In the genomic region with DNA sequence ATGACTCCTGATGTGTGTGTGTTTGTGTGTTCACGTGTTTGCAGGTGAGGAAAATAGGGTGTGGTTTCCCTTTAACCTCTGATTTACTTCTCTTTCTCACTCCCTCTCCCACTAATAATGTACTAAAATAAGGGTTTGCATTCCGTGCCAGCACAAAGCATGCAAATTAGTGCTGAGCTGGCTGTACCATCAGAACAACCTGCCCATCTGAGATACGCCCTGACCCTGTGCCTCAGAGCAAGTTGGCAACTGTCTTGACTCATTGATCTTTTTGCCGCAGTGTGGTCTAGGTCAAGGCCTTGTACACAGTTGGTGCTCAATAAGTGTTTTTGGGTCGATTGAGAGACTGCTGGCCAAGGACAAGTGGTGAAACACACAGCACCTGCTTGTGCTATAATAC, we compare ENCODE assay signal across 13 cellular contexts.
DNase-seq lines count a peak whose midpoint lies in the region; TF ChIP-seq lines count a peak whose summit lies in the region.
"Had no signal": no experiment of that assay in that cellular context is flagged by ENCODE, and none has a peak within 500 bp of the region (broad histone marks: within the 10 kb centered on the region; RNA-seq: fewer than 3 reads in every experiment).

No MANE protein-coding gene starts in this region.

- intact Hi-C loops in colonic mucosa (cut with DNase I): no loop called here

- H3K27me3 ChIP-seq in colonic mucosa: no peaks in the 10 kb centered on the region
- H3K27me3 ChIP-seq: BLaER1 had no signal

- H3K9me3 ChIP-seq in colonic mucosa: no peaks in the 10 kb centered on the region
- H3K9me3 ChIP-seq: BLaER1 had no signal

- peak; percentile 6 for DNase-seq in NCI-H526 treated with DMSO at 0.1 percent for 48 hours (lab: John Stamatoyannopoulos, UW)
- DNase-seq in colonic mucosa: no peak
- peak; percentile 59 for DNase-seq in mucosa of gallbladder (ENCODE audit: low spot score)
- no peak for DNase-seq in substantia nigra (lab: John Stamatoyannopoulos, UW)
- no peak for DNase-seq in stimulated activated CD4-positive, alpha-beta T cell treated with anti-CD3 and anti-CD28 coated beads, Interleukin-4, amount 100 ng/mL, for 24 hours
- no peak for DNase-seq in NCI-H187 (lab: John Stamatoyannopoulos, UW)
- DNase-seq in NCI-H187 treated with DMSO at 0.1 percent for 48 hours (lab: John Stamatoyannopoulos, UW): no peak
- DNase-seq in activated CD8-positive, alpha-beta memory T cell treated with anti-CD3 and anti-CD28 coated beads for 24 hours: no peak
- DNase-seq: AML-193; CD8-positive, alpha-beta memory T cell; GM23248; H7 had no signal

- H3K27ac ChIP-seq in colonic mucosa (peak overlapping the region; percentile 69), substantia nigra (ENCODE audit: low read depth, low read length, poor library complexity, severe bottlenecking) (peak overlapping the region; percentile 93)
- H3K27ac ChIP-seq: BLaER1, GM23248 had no signal

- H3K4me1 ChIP-seq in colonic mucosa: no peaks in the 10 kb centered on the region
- H3K4me1 ChIP-seq: BLaER1 had no signal

- H3K4me3 ChIP-seq in colonic mucosa: no peak overlapping the region
- H3K4me3 ChIP-seq: BLaER1, GM23248 had no signal

- H3K9ac ChIP-seq in colonic mucosa (ENCODE audit: low read depth in 2 of 2, low read length in 2 of 2): peak overlapping the region in 1 of 2 donors; percentile 32
- H3K9ac ChIP-seq: BLaER1, GM23248 had no signal

- no peak for TF ChIP-seq CTCF in colonic mucosa (IDR thresholded peaks at IDR 0.05)

- no peaks in the 10 kb centered on the region for H3K36me3 ChIP-seq in colonic mucosa
- H3K36me3 ChIP-seq: BLaER1 had no signal

Comparison
In these comparisons a context has a peak if more than half of its experiments do, and no peak if none do; other contexts are left out.
1. DNase-seq: peak in NCI-H526 treated with DMSO at 0.1 percent for 48 hours (single experiment) and mucosa of gallbladder (single experiment); none in colonic mucosa (single experiment), substantia nigra (0 of 49), stimulated activated CD4-positive, alpha-beta T cell treated with anti-CD3 and anti-CD28 coated beads, Interleukin-4, amount 100 ng/mL, for 24 hours (single experiment), NCI-H187 (0 of 2), NCI-H187 treated with DMSO at 0.1 percent for 48 hours (single experiment) and activated CD8-positive, alpha-beta memory T cell treated with anti-CD3 and anti-CD28 coated beads for 24 hours (single experiment).